1 cellular context compared by ENCODE assay signal in genomic region chr17:68512967-68513474, GRCh38.
TF ChIP-seq lines count a peak whose summit lies in the region.

No MANE protein-coding gene starts in this region.

TF ChIP-seq in GM23338, 12 proteins besides CTCF, POLR2A, EP300 and RAD21 (continued from another document):
- no peak for TF ChIP-seq ZNF462 (CRISPR knock-in tag; IDR thresholded peaks at IDR 0.05)
- no peak for TF ChIP-seq REST (IDR thresholded peaks at IDR 0.05; ENCODE audit: unreplicated experiment)
- TF ChIP-seq CREB1 (CRISPR knock-in tag; IDR thresholded peaks at IDR 0.05; ENCODE audit: low read depth): no peak
- TF ChIP-seq POLR2AphosphoS5 (IDR thresholded peaks at IDR 0.05; ENCODE audit: low read depth): no peak
